27 cellular contexts compared by ENCODE assay signal in the genomic region with DNA sequence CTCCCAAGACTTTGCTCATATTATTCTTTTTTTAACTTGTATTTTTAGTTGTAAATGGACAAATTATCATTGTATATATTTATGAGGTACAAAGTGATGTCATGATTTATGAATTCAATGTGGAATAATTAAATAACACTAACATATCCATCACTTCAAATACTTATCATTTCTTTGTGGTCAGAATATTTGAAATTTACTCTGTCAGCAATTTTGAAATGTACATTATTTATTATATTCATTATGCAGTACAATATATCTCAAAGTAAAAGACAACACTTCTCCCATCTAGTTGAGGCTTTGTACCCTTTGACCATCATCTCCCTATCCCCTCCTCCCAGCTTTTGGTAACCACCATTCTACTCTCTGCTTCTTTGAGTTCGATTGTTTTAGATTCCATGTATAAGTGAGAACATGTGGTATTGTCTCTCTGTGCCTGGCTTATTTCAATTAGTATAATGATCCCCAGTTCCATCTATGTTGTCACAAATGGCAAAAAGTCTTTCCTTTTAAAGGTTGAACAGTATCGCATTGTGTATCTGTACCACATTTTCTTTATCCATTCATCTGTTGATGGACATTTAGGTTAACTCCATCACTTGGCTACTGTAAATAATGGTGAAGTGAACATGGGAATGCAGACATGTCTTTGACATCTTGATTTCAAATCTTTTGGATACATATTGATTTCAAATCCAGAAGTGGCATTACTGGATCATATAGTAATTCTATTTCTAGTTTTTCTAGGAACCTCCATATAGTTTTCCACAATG.
"Had no signal": no experiment of that assay in that cellular context is flagged by ENCODE, and none has a peak within 500 bp of the region (broad histone marks: within the 10 kb centered on the region; RNA-seq: fewer than 3 reads in every experiment).

No MANE protein-coding gene starts in this region.

- H3K27me3 ChIP-seq: hepatocyte, neural progenitor cell, neutrophil, ovary, right atrium auricular region, suprapubic skin, tibial artery, uterus had no signal

- H3K9me3 ChIP-seq: left ventricle myocardium inferior, neutrophil, ovary, right atrium auricular region, suprapubic skin, thoracic aorta, tibial artery, uterus had no signal

- H3K27ac ChIP-seq: hepatocyte, left ventricle myocardium inferior, neural progenitor cell, neutrophil, ovary, right atrium auricular region, skin epidermis, suprapubic skin, thoracic aorta, tibial artery, uterus had no signal

- ATAC-seq: natural killer cell, sciatic nerve had no signal

- H3K36me3 ChIP-seq: left ventricle myocardium inferior, neural progenitor cell, neutrophil, ovary, right atrium auricular region, suprapubic skin, thoracic aorta, tibial artery, uterus had no signal

- H3K79me2 ChIP-seq: hepatocyte had no signal

- H2AFZ ChIP-seq: hepatocyte had no signal

- H3K9ac ChIP-seq: neural progenitor cell had no signal

- H3K36me3 Mint-ChIP-seq: naive B cell, natural killer cell, neural progenitor cell had no signal

- H3K4me3 ChIP-seq: hepatocyte, left ventricle myocardium inferior, lung, neural progenitor cell, ovary, right atrium auricular region, skin epidermis, suprapubic skin, thoracic aorta, tibial artery, uterus had no signal

- H3K9me3 Mint-ChIP-seq: natural killer cell had no signal

- H3K27ac Mint-ChIP-seq: mesothelial cell of epicardium; naive B cell; natural killer cell; nephron progenitor cell; neural progenitor cell; progenitor cell of endocrine pancreas; stimulated activated naive CD8-positive, alpha-beta T cell treated with anti-CD3 and anti-CD28 coated beads, Interleukin-15, Interleukin-2, amounts not matched to agents 100 ng/mL and 50 ng/mL, for 24 hours had no signal

- DNase-seq: islet precursor cell; left ventricle myocardium inferior; naive B cell; natural killer cell; nephron progenitor cell; occipital lobe; ovary; stimulated activated CD4-positive, alpha-beta T cell treated with anti-CD3 and anti-CD28 coated beads, Interleukin-12 subunit alpha, Interleukin-12 subunit beta, amount 100 ng/mL, for 4 hours; stimulated activated CD4-positive, alpha-beta T cell treated with anti-CD3 and anti-CD28 coated beads, Interleukin-15, amount 100 ng/mL, for 24 hours; stimulated activated CD4-positive, alpha-beta T cell treated with anti-CD3 and anti-CD28 coated beads, Interleukin-2, amount 100 ng/mL, for 24 hours; stimulated activated CD4-positive, alpha-beta T cell treated with anti-CD3 and anti-CD28 coated beads, Interleukin-4, amount 100 ng/mL, for 1 hour; stimulated activated naive CD4-positive, alpha-beta T cell; tibial artery; trophoblast cell; uterus had no signal

- H3K4me2 ChIP-seq: hepatocyte, neural progenitor cell had no signal

- H3K4me3 Mint-ChIP-seq: mesothelial cell of epicardium; naive B cell; natural killer cell; nephron progenitor cell; neural progenitor cell; stimulated activated naive CD8-positive, alpha-beta T cell treated with anti-CD3 and anti-CD28 coated beads, Interleukin-15, Interleukin-2, amounts not matched to agents 100 ng/mL and 50 ng/mL, for 24 hours had no signal

- H3K4me1 ChIP-seq: right atrium auricular region had no signal

- H3K4me1 Mint-ChIP-seq: mesothelial cell of epicardium, natural killer cell, nephron progenitor cell had no signal
